In the genomic region with DNA sequence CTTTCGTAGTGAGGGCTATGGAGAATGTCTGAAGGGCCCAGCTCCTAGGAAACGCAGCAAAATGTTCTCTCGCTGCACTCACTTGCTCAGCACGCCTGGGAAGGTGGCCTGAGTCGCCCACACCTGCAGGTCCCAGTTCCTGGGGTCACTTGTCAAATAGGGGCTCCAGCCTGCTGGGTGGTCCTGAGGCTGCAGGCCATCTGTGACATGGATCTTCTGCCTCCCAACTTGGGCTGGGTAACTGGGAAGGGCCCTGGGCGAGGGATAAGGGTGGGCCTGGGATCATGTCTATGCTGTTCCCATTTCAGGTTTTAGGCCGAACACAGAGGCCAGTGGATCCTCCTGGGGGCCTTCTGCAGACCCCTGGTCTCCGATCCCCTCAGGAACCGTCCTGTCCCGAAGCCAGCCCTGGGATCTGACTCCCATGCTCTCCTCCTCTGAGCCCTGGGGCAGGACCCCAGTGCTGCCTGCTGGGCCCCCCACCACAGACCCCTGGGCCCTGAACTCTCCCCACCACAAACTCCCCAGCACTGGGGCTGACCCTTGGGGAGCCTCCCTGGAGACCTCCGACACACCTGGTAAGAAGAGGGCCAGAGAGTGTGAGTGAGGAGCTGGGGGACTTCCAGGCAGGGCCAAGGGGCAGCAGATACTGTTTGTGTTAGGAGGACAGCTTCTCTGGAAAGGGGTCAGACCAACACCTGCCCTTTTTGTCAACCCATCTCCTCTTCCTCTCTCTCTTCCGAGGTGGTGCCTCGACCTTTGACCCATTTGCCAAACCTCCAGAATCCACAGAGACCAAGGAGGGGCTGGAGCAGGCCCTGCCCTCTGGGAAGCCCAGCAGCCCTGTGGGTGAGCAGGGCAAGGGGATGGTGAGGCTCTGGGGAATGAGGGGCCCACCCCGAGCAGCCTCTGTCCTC, we compare ENCODE assay signal across 12 cellular contexts. TPM values are rescaled to one million over a fixed set of nuclear protein-coding genes. Genes with fewer than 3 reads are reported as not detected.
DNase-seq lines count a peak whose midpoint lies in the region; ATAC-seq and TF ChIP-seq lines count a peak whose summit lies in the region.
"Had no signal": no experiment of that assay in that cellular context is flagged by ENCODE, and none has a peak within 500 bp of the region (broad histone marks: within the 10 kb centered on the region; RNA-seq: fewer than 3 reads in every experiment).

No MANE protein-coding gene starts in this region.

- peak overlapping the region in 1 of 8 donors; percentile 36 for H3K27ac Mint-ChIP-seq in CD8-positive, alpha-beta memory T cell

- no peak for ATAC-seq in Panc1
- no peak for ATAC-seq in psoas muscle
- no peak for ATAC-seq in HG02763 (IDR thresholded peaks at IDR 0.05; ENCODE audit: unreplicated experiment)
- ATAC-seq in HG02981 (IDR thresholded peaks at IDR 0.05; ENCODE audit: unreplicated experiment), result no peak
- ATAC-seq in HG02610 (IDR thresholded peaks at IDR 0.05; ENCODE audit: unreplicated experiment), result no peak

- H3K36me3 ChIP-seq in CD8-positive, alpha-beta memory T cell (ENCODE audit: insufficient read depth, low read length), result no peaks in the 10 kb centered on the region
- H3K36me3 ChIP-seq in Panc1 (ENCODE audit: control insufficient read depth, insufficient read depth, low read length) (no peaks in the 10 kb centered on the region), psoas muscle (ENCODE audit: insufficient read depth in 1 of 2, low read depth in 1 of 2) (no peaks in the 10 kb centered on the region)
- H3K36me3 ChIP-seq in effector memory CD4-positive, alpha-beta T cell (ENCODE audit: control insufficient read depth, insufficient read depth, low read length), result no peaks in the 10 kb centered on the region

- peaks cover 7% of the 10 kb centered on the region for H3K27me3 ChIP-seq in CD8-positive, alpha-beta memory T cell (ENCODE audit: insufficient read depth, low read length, poor library complexity, severe bottlenecking)
- no peaks in the 10 kb centered on the region for H3K27me3 ChIP-seq in Panc1 (ENCODE audit: control insufficient read depth, insufficient read depth, low read length)
- H3K27me3 ChIP-seq in psoas muscle (ENCODE audit: insufficient read depth in 3 of 3, low read length in 2 of 3), result no peaks in the 10 kb centered on the region
- H3K27me3 ChIP-seq in effector memory CD4-positive, alpha-beta T cell (replicated peaks; ENCODE audit: control insufficient read depth, insufficient read depth, low read length, poor library complexity, severe bottlenecking), result no peaks in the 10 kb centered on the region

- in situ Hi-C loops in Panc1 (cut with HindIII; ENCODE audit: low pct_unique_long_range_greater_than_20kb, low sequenced_read_pairs), result no loop called here

- H3K4me1 ChIP-seq in CD8-positive, alpha-beta memory T cell (ENCODE audit: insufficient read depth, low read length), result peaks cover 13% of the 10 kb centered on the region
- H3K4me1 ChIP-seq in Panc1 (ENCODE audit: control insufficient read depth, insufficient read depth, low read length) (peaks cover 40% of the 10 kb centered on the region), psoas muscle (peaks cover 7% of the 10 kb centered on the region)
- peaks cover 4% of the 10 kb centered on the region for H3K4me1 ChIP-seq in effector memory CD4-positive, alpha-beta T cell (ENCODE audit: control insufficient read depth, insufficient read depth, low read length, poor library complexity, severe bottlenecking)

- no peaks in the 10 kb centered on the region for H3K36me3 Mint-ChIP-seq in CD8-positive, alpha-beta memory T cell

- no peaks in the 10 kb centered on the region for H3K9me3 ChIP-seq in CD8-positive, alpha-beta memory T cell (ENCODE audit: low read length)
- H3K9me3 ChIP-seq in Panc1 (ENCODE audit: control insufficient read depth, insufficient read depth, low read depth, low read length) (no peaks in the 10 kb centered on the region), psoas muscle (no peaks in the 10 kb centered on the region)
- H3K9me3 ChIP-seq in effector memory CD4-positive, alpha-beta T cell (ENCODE audit: control insufficient read depth, low read length), result no peaks in the 10 kb centered on the region

- peaks cover 0 to 4% of the 10 kb centered on the region in 2 donors for H3K27me3 Mint-ChIP-seq in CD8-positive, alpha-beta memory T cell

- intact Hi-C loops in Panc1 (cut with micrococcal nuclease; ENCODE audit: unreplicated experiment) (no loop called here), psoas muscle (cut with DNase I) (no loop called here)

- H3K27ac ChIP-seq in CD8-positive, alpha-beta memory T cell (ENCODE audit: low read depth, low read length), result no peak overlapping the region
- peak overlapping the region; percentile 94 for H3K27ac ChIP-seq in Panc1 (ENCODE audit: low read length)
- H3K27ac ChIP-seq in epithelial cell of prostate, result peak overlapping the region; percentile 51
- H3K27ac ChIP-seq in psoas muscle, result peak overlapping the region; percentile 65
- no peak overlapping the region for H3K27ac ChIP-seq in effector memory CD4-positive, alpha-beta T cell (ENCODE audit: insufficient read depth, low read length, poor library complexity, severe bottlenecking)

- TF ChIP-seq CTCF in Panc1 (IDR thresholded peaks at IDR 0.05) (no peak), psoas muscle (IDR thresholded peaks at IDR 0.05) (no peak)

- no peak for DNase-seq in CD8-positive, alpha-beta memory T cell
- DNase-seq in Panc1 (ENCODE audit: low read depth, low spot score), result no peak
- no peak for DNase-seq in epithelial cell of prostate (ENCODE audit: low read depth, low spot score)
- no peak for DNase-seq in psoas muscle
- no peak for DNase-seq in effector memory CD4-positive, alpha-beta T cell
- DNase-seq: glutamatergic neuron; NCI-H2029; stimulated activated CD4-positive, alpha-beta T cell treated with anti-CD3 and anti-CD28 coated beads, Interleukin-15, amount 100 ng/mL, for 24 hours; stimulated activated naive CD4-positive, alpha-beta T cell treated with Interleukin-2 at 50 U/mL for 16 hours had no signal

- BruUV-seq in Panc1 (replicated peaks; lab: Mats Ljungman, UMichigan), result TSS peak; percentile 60

- no peak overlapping the region for H3K4me3 ChIP-seq in CD8-positive, alpha-beta memory T cell (ENCODE audit: low read length)
- H3K4me3 ChIP-seq in Panc1 (ENCODE audit: low read depth in 2 of 2, low read length in 2 of 2) (peak overlapping the region; percentile 59 to 71; a peak in 3 of 4 replicates), psoas muscle (peak overlapping the region; percentile 73)
- no peak overlapping the region for H3K4me3 ChIP-seq in effector memory CD4-positive, alpha-beta T cell (ENCODE audit: insufficient read depth, low read depth, low read length, poor library complexity, severe bottlenecking)

- 89 to 94% (median 93%) methylated on average over 14 of the region's 14 CpGs for WGBS in psoas muscle, 3 donors

- peaks cover 11 to 15% (median 12%) of the 10 kb centered on the region in 3 donors for H3K4me1 Mint-ChIP-seq in CD8-positive, alpha-beta memory T cell

- POLR2A ChIA-PET in CD8-positive, alpha-beta memory T cell (lab: Charles Lee), result no interaction called here
- POLR2A ChIA-PET in Panc1 (lab: Charles Lee), result no interaction called here

- CTCF ChIA-PET in CD8-positive, alpha-beta memory T cell (lab: Charles Lee), result interaction anchor here (1.1 to 2.5 kb wide), 2 partner anchors 20 to 143 kb away, joined by 3 to 10 read pairs; a partner anchor contains a TSS
- CTCF ChIA-PET in Panc1 (lab: Charles Lee), result no interaction called here

- H3K4me3 Mint-ChIP-seq in CD8-positive, alpha-beta memory T cell, result peak overlapping the region in 4 of 7 donors; percentile 19 to 85 (median 83)

- no peaks in the 10 kb centered on the region for H3K9me3 Mint-ChIP-seq in CD8-positive, alpha-beta memory T cell

RNA-seq across cellular contexts. Expression of a gene that starts 6.2 kb away (rescaled TPM):
- 10 to 100 TPM; 34.7 to 42.9 TPM for total RNA-seq in CD8-positive, alpha-beta memory T cell
- 11.0 TPM for polyA plus RNA-seq in CD8-positive, alpha-beta memory T cell
- total RNA-seq in Panc1 (2021; ENCODE audit: unreplicated experiment), result 82.2 TPM
- 77.3 TPM for polyA plus RNA-seq in Panc1 (2012; ENCODE audit: insufficient read length)
- 10 to 100 TPM; 16.7 to 25.8 (median 21.9) TPM for total RNA-seq in psoas muscle
- 1 to 10 TPM; 4.8 to 9.7 (median 5.4) TPM for polyA plus RNA-seq in psoas muscle

RNA-seq across cellular contexts. Expression of a gene that starts 8.2 kb away (rescaled TPM):
- total RNA-seq in CD8-positive, alpha-beta memory T cell, result not detected
- not detected for polyA plus RNA-seq in CD8-positive, alpha-beta memory T cell
- total RNA-seq in Panc1 (2021; ENCODE audit: unreplicated experiment) (0.92 TPM), psoas muscle (under 1 TPM in 2 of 4 donors, not detected in 2; 0.12 to 0.15 TPM)
- polyA plus RNA-seq in Panc1 (2012; ENCODE audit: insufficient read length), result 0.67 TPM
- under 1 TPM in 1 of 3 donors, not detected in 2; 0.03 TPM for polyA plus RNA-seq in psoas muscle

RNA-seq across cellular contexts. Expression of a gene that starts 19.8 kb away (rescaled TPM):
- total RNA-seq in CD8-positive, alpha-beta memory T cell, result under 1 TPM in 1 of 2 experiments, not detected in 1; 0.07 TPM
- not detected for polyA plus RNA-seq in CD8-positive, alpha-beta memory T cell
- total RNA-seq in Panc1 (2021; ENCODE audit: unreplicated experiment) (10.0 TPM), psoas muscle (under 1 TPM in 3 of 4 donors, not detected in 1; 0.02 to 0.24 (median 0.17) TPM)
- 9.7 TPM for polyA plus RNA-seq in Panc1 (2012; ENCODE audit: insufficient read length)
- under 1 TPM in 2 of 3 donors, not detected in 1; 0.04 TPM for polyA plus RNA-seq in psoas muscle

RNA-seq across cellular contexts. Expression of a gene that starts 32.5 kb away (rescaled TPM):
- total RNA-seq in CD8-positive, alpha-beta memory T cell, result under 1 TPM; 0.83 to 0.86 TPM
- not detected for polyA plus RNA-seq in CD8-positive, alpha-beta memory T cell
- total RNA-seq in Panc1 (2021; ENCODE audit: unreplicated experiment) (2.2 TPM), psoas muscle (under 1 TPM in 3 of 4 donors, not detected in 1; 0.27 to 0.99 (median 0.52) TPM)
- polyA plus RNA-seq in Panc1 (2012; ENCODE audit: insufficient read length), result 3.7 TPM
- polyA plus RNA-seq in psoas muscle, result under 1 TPM in 2 of 3 donors, not detected in 1; 0.05 TPM

Comparison
In these comparisons a context has a peak if more than half of its experiments do, and no peak if none do; other contexts are left out.
1. H3K27ac ChIP-seq: peak in Panc1 (single experiment), epithelial cell of prostate (single experiment) and psoas muscle (single experiment); none in CD8-positive, alpha-beta memory T cell (single experiment) and effector memory CD4-positive, alpha-beta T cell (single experiment).
2. H3K4me3 ChIP-seq: peak in Panc1 (2 of 2) and psoas muscle (single experiment); none in CD8-positive, alpha-beta memory T cell (single experiment) and effector memory CD4-positive, alpha-beta T cell (single experiment).